In the genomic region with DNA sequence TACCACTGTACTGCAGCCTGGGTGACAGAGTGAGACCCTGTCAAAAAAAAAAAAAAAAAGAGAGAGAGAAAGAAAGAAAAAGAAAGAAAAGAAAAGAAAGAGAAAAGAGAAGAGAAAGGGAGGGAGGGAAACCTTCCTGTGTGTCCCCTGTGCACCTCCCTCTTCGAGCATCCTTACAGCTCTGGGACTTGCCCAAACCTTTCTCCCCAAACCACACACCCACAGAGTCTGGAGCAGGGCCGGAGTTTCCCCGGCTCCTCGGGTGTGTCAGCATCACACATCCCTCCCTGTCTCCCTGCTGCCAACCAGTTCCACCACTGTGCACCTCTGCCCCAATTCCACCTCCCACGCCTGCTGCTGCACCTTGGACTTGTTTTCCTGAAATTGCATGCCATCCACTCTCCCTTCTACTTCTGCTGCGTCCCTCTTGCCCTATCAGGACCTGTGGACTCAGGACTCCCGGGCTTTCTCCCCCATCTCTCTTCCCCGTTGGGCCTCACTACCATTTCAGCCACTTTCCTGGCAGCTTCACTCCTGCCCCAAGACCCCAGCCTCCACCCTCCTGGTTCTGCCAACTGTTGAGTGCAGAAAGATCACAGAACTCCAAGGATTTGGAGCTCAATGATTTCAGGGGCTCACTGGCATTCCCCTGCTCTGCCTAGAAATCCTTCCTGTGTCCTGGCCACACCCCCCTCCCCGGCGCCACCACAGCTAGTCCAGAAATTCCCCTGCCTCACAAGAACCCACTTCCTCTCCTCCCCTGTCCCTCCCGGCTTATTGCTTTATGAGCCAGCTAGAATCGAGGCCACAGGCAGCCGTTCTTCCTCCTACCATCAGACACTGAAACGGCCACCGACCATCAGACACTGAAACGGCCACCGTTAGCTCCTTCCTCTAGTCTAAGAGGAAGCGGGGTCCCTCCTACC, we compare ENCODE assay signal across 8 cellular contexts. TPM values are rescaled to one million over a fixed set of nuclear protein-coding genes. Genes with fewer than 3 reads are reported as not detected.
DNase-seq lines count a peak whose midpoint lies in the region; ATAC-seq and TF ChIP-seq lines count a peak whose summit lies in the region.

No MANE protein-coding gene starts in this region.

- H3K36me3 ChIP-seq in duodenal mucosa (ENCODE audit: control insufficient read depth in 1 of 2, insufficient read depth in 2 of 2, low read length in 2 of 2) = peaks cover 6 to 8% of the 10 kb centered on the region in 2 donors

- peaks cover 14% of the 10 kb centered on the region for H3K4me1 Mint-ChIP-seq in activated T-cell treated with anti-CD3 and anti-CD28 coated beads, Interleukin-2, amount 50 U/mL, for 24 hours (ENCODE audit: low read depth)
- H3K4me1 Mint-ChIP-seq in natural killer cell = peaks cover 10 to 11% of the 10 kb centered on the region in 2 donors

- no peaks in the 10 kb centered on the region for H3K9me3 Mint-ChIP-seq in activated T-cell treated with anti-CD3 and anti-CD28 coated beads, Interleukin-2, amount 50 U/mL, for 24 hours
- H3K9me3 Mint-ChIP-seq in natural killer cell = no peaks in the 10 kb centered on the region

- peak; percentile 50 for DNase-seq in activated T-cell treated with anti-CD3 and anti-CD28 coated beads, Interleukin-2, amount 50 U/mL, for 24 hours
- DNase-seq in activated T-cell treated with anti-CD3 and anti-CD28 coated beads for 4 hours (no peak), SKM-1 (lab: John Stamatoyannopoulos, UW; ENCODE audit: unreplicated experiment) (peak; percentile 78), natural killer cell (no peak), SHP77 treated with DMSO at 0.1 percent for 48 hours (lab: John Stamatoyannopoulos, UW) (no peak), NCI-H2196 treated with DMSO at 0.1 percent for 48 hours (lab: John Stamatoyannopoulos, UW; ENCODE audit: unreplicated experiment) (no peak), 8988T (no peak)

- H3K27ac ChIP-seq in duodenal mucosa (ENCODE audit: low read depth, low read length) = peak overlapping the region; percentile 79

- peak overlapping the region in 1 of 2 donors; percentile 26 for H3K4me3 ChIP-seq in duodenal mucosa (ENCODE audit: low read depth in 1 of 2, low read length in 2 of 2)

- peak overlapping the region; percentile 9 for H3K4me3 Mint-ChIP-seq in activated T-cell treated with anti-CD3 and anti-CD28 coated beads, Interleukin-2, amount 50 U/mL, for 24 hours
- no peak overlapping the region for H3K4me3 Mint-ChIP-seq in natural killer cell

- H3K9me3 ChIP-seq in duodenal mucosa (ENCODE audit: control insufficient read depth in 1 of 2, low read length in 2 of 2) = no peaks in the 10 kb centered on the region

- peak overlapping the region; percentile 37 to 54 for H3K9ac ChIP-seq in duodenal mucosa (ENCODE audit: low read depth in 1 of 2, low read length in 2 of 2)

- peak in 2 of 3 donors; percentile 35 to 60 for ATAC-seq in natural killer cell

- peaks cover 42% of the 10 kb centered on the region in 2 donors for H3K4me1 ChIP-seq in duodenal mucosa (ENCODE audit: control insufficient read depth in 1 of 2, insufficient read depth in 2 of 2, low read length in 2 of 2)

- no peaks in the 10 kb centered on the region for H3K27me3 Mint-ChIP-seq in activated T-cell treated with anti-CD3 and anti-CD28 coated beads, Interleukin-2, amount 50 U/mL, for 24 hours
- H3K27me3 Mint-ChIP-seq in natural killer cell (ENCODE audit: low read depth in 2 of 2) = no peaks in the 10 kb centered on the region

- H3K27me3 ChIP-seq in duodenal mucosa (ENCODE audit: control insufficient read depth in 1 of 2, insufficient read depth in 2 of 2, low read length in 2 of 2) = no peaks in the 10 kb centered on the region

- intact Hi-C loops in natural killer cell (cut with micrococcal nuclease) = no loop called here

- peak overlapping the region; percentile 86 for H3K27ac Mint-ChIP-seq in activated T-cell treated with anti-CD3 and anti-CD28 coated beads, Interleukin-2, amount 50 U/mL, for 24 hours
- H3K27ac Mint-ChIP-seq in natural killer cell = peak overlapping the region in 1 of 2 donors; percentile 28

- H3K36me3 Mint-ChIP-seq in activated T-cell treated with anti-CD3 and anti-CD28 coated beads, Interleukin-2, amount 50 U/mL, for 24 hours (ENCODE audit: low read depth) = peaks cover 21% of the 10 kb centered on the region
- no peaks in the 10 kb centered on the region for H3K36me3 Mint-ChIP-seq in natural killer cell

- no peak for TF ChIP-seq CTCF in natural killer cell (IDR thresholded peaks at IDR 0.05)

RNA-seq across cellular contexts. Expression of a gene that starts 3.7 kb away (rescaled TPM):
- 10 to 100 TPM in 2 of 3 donors, 1 to 10 TPM in 1; 5.5 to 13.6 (median 13.5) TPM for total RNA-seq in natural killer cell

RNA-seq across cellular contexts. Expression of a gene that starts 17.9 kb away (rescaled TPM):
- 10 to 100 TPM; 23.0 to 30.7 (median 24.3) TPM for total RNA-seq in natural killer cell

RNA-seq across cellular contexts. Expression of a gene that starts 18.0 kb away (rescaled TPM):
- 10 to 100 TPM; 22.8 to 48.2 (median 28.2) TPM for total RNA-seq in natural killer cell

RNA-seq across cellular contexts. Expression of a gene that starts 30.2 kb away (rescaled TPM):
- total RNA-seq in natural killer cell = 1 to 10 TPM in 1 of 3 donors, under 1 TPM in 1, not detected in 1; 0.94 to 1.2 TPM

RNA-seq across cellular contexts. Expression of a gene that starts 56.1 kb away (rescaled TPM):
- 10 to 100 TPM; 24.9 to 34.0 (median 33.0) TPM for total RNA-seq in natural killer cell

Comparison
In these comparisons a context has a peak if more than half of its experiments do, and no peak if none do; other contexts are left out.
1. DNase-seq: peak in activated T-cell treated with anti-CD3 and anti-CD28 coated beads, Interleukin-2, amount 50 U/mL, for 24 hours (single experiment) and SKM-1 (single experiment); none in activated T-cell treated with anti-CD3 and anti-CD28 coated beads for 4 hours (single experiment), natural killer cell (single experiment), SHP77 treated with DMSO at 0.1 percent for 48 hours (single experiment), NCI-H2196 treated with DMSO at 0.1 percent for 48 hours (single experiment) and 8988T (single experiment).